23 cellular contexts compared by ENCODE assay signal in the genomic region with DNA sequence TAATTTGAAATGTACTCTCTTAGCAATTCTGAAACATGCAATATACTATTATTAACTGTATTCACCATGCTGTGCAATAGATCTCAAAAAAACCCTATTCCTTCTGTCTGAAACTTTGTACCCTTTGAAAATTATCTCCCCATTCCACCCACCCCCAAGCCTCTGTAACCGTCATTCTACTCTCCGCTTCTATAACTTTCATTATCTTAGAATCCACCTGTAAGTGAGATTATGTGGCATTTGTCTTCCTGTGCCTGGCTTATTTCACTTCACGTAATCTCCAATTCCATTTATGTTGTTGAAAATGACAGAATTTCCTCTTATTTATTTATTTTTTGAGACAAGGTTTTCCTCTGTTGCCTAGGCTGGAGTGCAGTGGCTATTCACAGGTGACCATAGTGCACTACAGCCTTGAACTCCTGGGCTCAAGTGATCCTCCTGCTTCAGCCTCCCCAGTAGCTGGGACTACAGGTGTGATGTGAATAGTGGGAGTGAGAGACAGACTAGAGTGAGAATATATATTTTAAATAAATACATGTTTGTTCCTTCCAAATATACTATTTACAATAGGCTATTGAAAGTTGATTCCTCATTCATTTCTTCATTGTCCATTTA. TPM values are rescaled to one million over a fixed set of nuclear protein-coding genes. Genes with fewer than 3 reads are reported as not detected.
DNase-seq lines count a peak whose midpoint lies in the region; ATAC-seq, FAIRE-seq and TF ChIP-seq lines count a peak whose summit lies in the region.
"Had no signal": no experiment of that assay in that cellular context is flagged by ENCODE, and none has a peak within 500 bp of the region (broad histone marks: within the 10 kb centered on the region; RNA-seq: fewer than 3 reads in every experiment).

No MANE protein-coding gene starts in this region.

- H3K79me2 ChIP-seq in Loucy (ENCODE audit: insufficient read depth, low read length) = no peaks in the 10 kb centered on the region
- H3K79me2 ChIP-seq in K562 (ENCODE audit: control insufficient read depth, insufficient read depth, low read length) = peaks cover 40% of the 10 kb centered on the region

- no peak for TF ChIP-seq POLR2A in K562 (conservative IDR thresholded peaks at IDR 0.05)

- H2AFZ ChIP-seq in Loucy (ENCODE audit: low read length) = no peak overlapping the region
- no peak overlapping the region for H2AFZ ChIP-seq in K562 (ENCODE audit: low read depth, low read length)

- H3K4me3 ChIP-seq in Loucy (ENCODE audit: low read length, poor library complexity, severe bottlenecking) (peak overlapping the region; percentile 6), K562 (no peak overlapping the region)
- H3K4me3 ChIP-seq: MG63, SK-N-MC had no signal

- in situ Hi-C loops in K562 (cut with MboI) = no loop called here

- DNase-seq in GM19239 (ENCODE audit: insufficient read length, low spot score) = no peak
- peak in 2 of 4 experiments; percentile 64 to 80 for DNase-seq in K562 (ENCODE audit: extremely low read depth in 1 of 4, low spot score in 3 of 4)
- no peak for DNase-seq in A172 (ENCODE audit: low spot score)
- no peak for DNase-seq in NCI-H82 treated with DMSO at 0.1 percent for 48 hours (lab: John Stamatoyannopoulos, UW; ENCODE audit: unreplicated experiment)
- DNase-seq in NCI-H1105 (lab: John Stamatoyannopoulos, UW) = no peak
- DNase-seq: ACHN, C1 segment of cervical spinal cord, DMS53, EL, GF-D8, H7, Kasumi-1, MG63, NCI-H1417 treated with DMSO at 0.1 percent for 48 hours, NCI-H187 treated with DMSO at 0.1 percent for 48 hours, NCI-H2107, NCI-H510A, SHP77 treated with DMSO at 0.1 percent for 48 hours had no signal

- peak; percentile 98 for TF ChIP-seq EP300 in K562 (IDR thresholded peaks at IDR 0.05; ENCODE audit: low read length)

- H3K9me1 ChIP-seq in K562 (ENCODE audit: control insufficient read depth, insufficient read depth, low read length) = no peaks in the 10 kb centered on the region

- peak overlapping the region; percentile 23 for H3K4me2 ChIP-seq in Loucy (ENCODE audit: low read depth, low read length, poor library complexity, severe bottlenecking)
- peak overlapping the region; percentile 25; the same call in 1 of the 2 replicates for H3K4me2 ChIP-seq in K562 (ENCODE audit: insufficient read depth, low read length)

- BruUV-seq in K562 (replicated peaks; lab: Mats Ljungman, UMichigan) = no TSS peak

- H3K27ac ChIP-seq in K562 (ENCODE audit: extremely low read depth, low read depth, low read length) = peak overlapping the region; percentile 96
- H3K27ac ChIP-seq: RWPE1, SK-N-MC had no signal

- peaks cover 21% of the 10 kb centered on the region for H3F3A ChIP-seq in Loucy (ENCODE audit: low read depth)

- H3K9ac ChIP-seq in Loucy (ENCODE audit: low read depth, low read length, poor library complexity, severe bottlenecking) = peak overlapping the region; percentile 65
- peak overlapping the region in 1 of 2 experiments; percentile 58; a peak in 2 of 4 replicates for H3K9ac ChIP-seq in K562 (ENCODE audit: insufficient read depth in 1 of 2, low read depth in 2 of 2, low read length in 2 of 2)

- H3K9me3 ChIP-seq in Loucy (ENCODE audit: insufficient read depth, low read depth, low read length) (no peaks in the 10 kb centered on the region), K562 (replicated peaks; ENCODE audit: control insufficient read depth, insufficient read depth, low read depth, low read length) (peaks cover 2% of the 10 kb centered on the region; the same call in 1 of the 2 replicates)
- H3K9me3 ChIP-seq: MG63 had no signal

- ATAC-seq in K562 (peak; percentile 41), GM18870 (IDR thresholded peaks at IDR 0.05; ENCODE audit: unreplicated experiment) (no peak)

- no peaks in the 10 kb centered on the region for H3K27me3 ChIP-seq in Loucy (ENCODE audit: insufficient read depth, low read length, poor library complexity, severe bottlenecking)
- no peaks in the 10 kb centered on the region for H3K27me3 ChIP-seq in K562 (ENCODE audit: control insufficient read depth in 2 of 2, insufficient read depth in 2 of 2, low read length in 2 of 2)
- H3K27me3 ChIP-seq: MG63 had no signal

- WGBS in K562 (ENCODE audit: insufficient coverage, low coverage, missing lambda C conversion rate) = 0% methylated on average over 2 of the region's 3 CpGs

- CTCF ChIA-PET in K562 (lab: Yijun Ruan, JAX; ENCODE audit: low intra/inter-chr PET ratio) = no interaction called here

- no peaks in the 10 kb centered on the region for H3K36me3 ChIP-seq in Loucy (ENCODE audit: insufficient read depth, low read length)
- H3K36me3 ChIP-seq in K562 (ENCODE audit: control insufficient read depth, insufficient read depth, low read length) = no peaks in the 10 kb centered on the region; the same call in 2 of the 3 replicates
- H3K36me3 ChIP-seq: MG63 had no signal

- H3K4me1 ChIP-seq in Loucy (ENCODE audit: insufficient read depth, low read length, poor library complexity, severe bottlenecking) (peaks cover 89% of the 10 kb centered on the region), K562 (replicated peaks in 1 of 2; ENCODE audit: control insufficient read depth in 2 of 2, insufficient read depth in 2 of 2, low read length in 2 of 2) (peaks cover 10 to 89% of the 10 kb centered on the region in 2 experiments; a peak in 4 of 5 replicates)

- POLR2A ChIA-PET in K562 (lab: Yijun Ruan, JAX) = interaction anchor here (0.8 to 2.0 kb wide), 6 partner anchors 9 to 23 kb away, joined by 3 to 10 read pairs (median 4); no protein-coding TSS in a partner anchor

- no peaks in the 10 kb centered on the region for H3K9me2 ChIP-seq in Loucy (replicated peaks; ENCODE audit: low read depth, low read length)

- TF ChIP-seq CTCF in Loucy (conservative IDR thresholded peaks at IDR 0.05; ENCODE audit: low read length) = no peak
- TF ChIP-seq CTCF in K562 (IDR thresholded peaks at IDR 0.05 in 2 of 3, conservative IDR thresholded peaks at IDR 0.05 in 1 of 3; ENCODE audit: insufficient read depth in 2 of 3, low read depth in 1 of 3, low read length in 3 of 3) = no peak

- FAIRE-seq in GM19239 (lab: Jason Lieb, UNC) = peak; percentile 76
- peak; percentile 11 for FAIRE-seq in K562 (lab: Jason Lieb, UNC)
- FAIRE-seq: D721Med had no signal

- intact Hi-C loops in K562 (cut with micrococcal nuclease) = loop anchor here (1.0 to 5.0 kb wide), 3 partner anchors 11 to 312 kb away; no protein-coding TSS in a partner anchor

- no peaks in the 10 kb centered on the region for H4K20me1 ChIP-seq in Loucy (ENCODE audit: insufficient read depth, low read length, poor library complexity, severe bottlenecking)
- no peaks in the 10 kb centered on the region for H4K20me1 ChIP-seq in K562 (replicated peaks; ENCODE audit: control insufficient read depth, insufficient read depth, low read length)

- no peak for TF ChIP-seq RAD21 in K562 (CRISPR knock-in tag; conservative IDR thresholded peaks at IDR 0.05 in 1 of 2, IDR thresholded peaks at IDR 0.05 in 1 of 2)

TF ChIP-seq in K562, 482 proteins besides CTCF, POLR2A, EP300 and RAD21 (continues in another document):
- TF ChIP-seq ZNF77 (CRISPR knock-in tag; IDR thresholded peaks at IDR 0.05) (no peak), POLR2AphosphoS5 (IDR thresholded peaks at IDR 0.05; ENCODE audit: control insufficient read depth, insufficient read depth, low read depth, low read length) (peak; percentile 69; the same call in 1 of the 2 replicates), SREBF1 (IDR thresholded peaks at IDR 0.05; ENCODE audit: borderline replicate concordance, low read depth, low read length) (no peak), HNRNPH1 (optimal IDR thresholded peaks at IDR 0.05; ENCODE audit: low read depth, low read length) (no peak), BRD9 (IDR thresholded peaks at IDR 0.05; ENCODE audit: low read depth, partially characterized antibody) (peak; percentile 92), TOE1 (IDR thresholded peaks at IDR 0.05; ENCODE audit: borderline replicate concordance) (no peak), TOE1 (CRISPR knock-in tag; IDR thresholded peaks at IDR 0.05; ENCODE audit: borderline replicate concordance, low read depth) (no peak), MTA3 (IDR thresholded peaks at IDR 0.05; ENCODE audit: borderline replicate concordance) (0 out of 2 replicates have a peak, but pooled peaks have one; percentile 25), PCBP2 (IDR thresholded peaks at IDR 0.05; ENCODE audit: low read depth, low read length, poor library complexity, severe bottlenecking) (no peak), ETV5 (CRISPR knock-in tag; IDR thresholded peaks at IDR 0.05; ENCODE audit: low read depth) (0 out of 2 replicates have a peak, but pooled peaks have one; percentile 28)
- TF ChIP-seq, protein P1, sequence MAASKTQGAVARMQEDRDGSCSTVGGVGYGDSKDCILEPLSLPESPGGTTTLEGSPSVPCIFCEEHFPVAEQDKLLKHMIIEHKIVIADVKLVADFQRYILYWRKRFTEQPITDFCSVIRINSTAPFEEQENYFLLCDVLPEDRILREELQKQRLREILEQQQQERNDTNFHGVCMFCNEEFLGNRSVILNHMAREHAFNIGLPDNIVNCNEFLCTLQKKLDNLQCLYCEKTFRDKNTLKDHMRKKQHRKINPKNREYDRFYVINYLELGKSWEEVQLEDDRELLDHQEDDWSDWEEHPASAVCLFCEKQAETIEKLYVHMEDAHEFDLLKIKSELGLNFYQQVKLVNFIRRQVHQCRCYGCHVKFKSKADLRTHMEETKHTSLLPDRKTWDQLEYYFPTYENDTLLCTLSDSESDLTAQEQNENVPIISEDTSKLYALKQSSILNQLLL (CRISPR knock-in tag; IDR thresholded peaks at IDR 0.05; ENCODE audit: borderline replicate concordance) = no peak

RNA-seq across cellular contexts. Expression of a gene that starts 30.5 kb away (rescaled TPM):
- not detected in 2 replicates for total RNA-seq in K562 (2011; cell fraction: chromatin; rRNA removed; ENCODE audit: low replicate concordance)
- 0.17 TPM in 1 of 2 replicates, not detected in the other for total RNA-seq in K562 (2011; cell fraction: nucleolus; rRNA removed)
- total RNA-seq in K562 (2011; cell fraction: nucleoplasm; rRNA removed) = 0.37 TPM in 1 of 2 replicates, not detected in the other
- total RNA-seq in K562 (2014; rRNA removed) = not detected in 2 replicates
- 0.22 and 0.29 TPM in 2 replicates for total RNA-seq in K562 (2014; rRNA removed; fragmentation: Illumina TruSeq; extraction: Trizol)
- 0.23 and 0.33 TPM in 2 replicates for total RNA-seq in K562 (2015; rRNA removed; fragmentation: Illumina TruSeq; extraction: Trizol)
- total RNA-seq in K562 (2021) = 0.47 and 0.49 TPM in 2 replicates
- polyA plus RNA-seq in K562 (2011; rRNA removed) = 0.22 and 0.58 TPM in 2 replicates
- polyA plus RNA-seq in K562 (2011; cell fraction: cytosol; rRNA removed) = 0.52 and 1.0 TPM in 2 replicates
- 0.48 and 1.2 TPM in 2 replicates for polyA plus RNA-seq in K562 (2011; cell fraction: nucleus; rRNA removed)
- polyA plus RNA-seq in K562 (2012) = 0.21 and 1.1 TPM in 2 replicates
- polyA plus RNA-seq in K562 (2014; fragmentation: Illumina TruSeq; extraction: Trizol) = 0.43 and 0.46 TPM in 2 replicates
- polyA plus RNA-seq in K562 (2014; fragmentation: Nextera tagmentation; extraction: Ambion mirVana) = 1 to 10 TPM in 1 of 2 experiments, under 1 TPM in 1; 0.91 to 1.6 TPM
- polyA plus RNA-seq in K562 (2014; rRNA removed) = 0.12 and 0.61 TPM in 2 replicates
- polyA minus RNA-seq in K562 (2011; rRNA and poly(A)+ RNA removed) = 0.35 and 0.42 TPM in 2 replicates
- not detected in 2 replicates for polyA minus RNA-seq in K562 (2011; cell fraction: cytosol; rRNA and poly(A)+ RNA removed)
- 0.22 TPM in 1 of 2 replicates, not detected in the other for polyA minus RNA-seq in K562 (2011; cell fraction: nucleus; rRNA and poly(A)+ RNA removed)
- total RNA-seq in A172 (2014; rRNA removed; shearing (Covaris generic)) = not detected in 2 replicates
- total RNA-seq: H7 had no signal
